Comparison of ENCODE assay signal across 7 cellular contexts in genomic region chr19:38389101-38389925, GRCh38. TPM values are rescaled to one million over a fixed set of nuclear protein-coding genes. Genes with fewer than 3 reads are reported as not detected.
A peak's percentile ranks its signal among the peaks of the same experiment; 100 is the strongest.
DNase-seq lines count a peak whose midpoint lies in the region; FAIRE-seq and TF ChIP-seq lines count a peak whose summit lies in the region.

No MANE protein-coding gene starts in this region.

- peak overlapping the region; percentile 89 for H3K4me2 ChIP-seq in mesendoderm (ENCODE audit: low read length)

- H3K79me2 ChIP-seq in mesendoderm (ENCODE audit: control insufficient read depth, insufficient read depth, low read length), result no peaks in the 10 kb centered on the region

- H3K79me1 ChIP-seq in mesendoderm (ENCODE audit: low read length), result no peaks in the 10 kb centered on the region

- H4K8ac ChIP-seq in mesendoderm (ENCODE audit: low read depth, low read length), result no peak overlapping the region

- H3K4me3 ChIP-seq in mesendoderm (ENCODE audit: low read length), result peak overlapping the region; percentile 53

- peak overlapping the region; percentile 90 for H3K27ac Mint-ChIP-seq in chondrocyte (ENCODE audit: unreplicated experiment)

- no peak for TF ChIP-seq POLR2A in GM12892 (IDR thresholded peaks at IDR 0.05; ENCODE audit: low read depth, low read length)

- H3K36me3 Mint-ChIP-seq in chondrocyte (ENCODE audit: low read depth), result peaks cover 4% of the 10 kb centered on the region

- no peaks in the 10 kb centered on the region for H3K27me3 ChIP-seq in mesendoderm (ENCODE audit: insufficient read depth, low read length, poor library complexity)

- H2BK120ac ChIP-seq in mesendoderm (ENCODE audit: low read depth, low read length), result no peak overlapping the region

- H3K4me1 Mint-ChIP-seq in chondrocyte (ENCODE audit: low read depth), result peaks cover 20% of the 10 kb centered on the region

- H2BK15ac ChIP-seq in mesendoderm (replicated peaks; ENCODE audit: low read depth), result no peak overlapping the region

- H3K36me3 ChIP-seq in mesendoderm (ENCODE audit: control insufficient read depth, insufficient read depth, low read length), result no peaks in the 10 kb centered on the region

- no peak overlapping the region for H4K5ac ChIP-seq in mesendoderm (ENCODE audit: low read length)

- H3K23ac ChIP-seq in mesendoderm (ENCODE audit: low read length), result no peak overlapping the region

- DNase-seq in G401 (ENCODE audit: low spot score), result peak; percentile 34
- DNase-seq in NCI-H345 (lab: John Stamatoyannopoulos, UW), result peak; percentile 72
- DNase-seq in chondrocyte (ENCODE audit: low spot score), result no peak
- DNase-seq in mesendoderm, result peak; percentile 67
- no peak for DNase-seq in LoVo (ENCODE audit: low spot score)
- no peak for DNase-seq in GM12892 (ENCODE audit: insufficient read length)
- DNase-seq in inferior parietal cortex (ENCODE audit: extremely low spot score), result no peak

- WGBS in mesendoderm (ENCODE audit: extremely low coverage, insufficient coverage, low lambda C conversion rate), result no CpG with 5 or more reads among the region's 28 CpGs

- H3K4ac ChIP-seq in mesendoderm (ENCODE audit: low read depth, low read length), result no peak overlapping the region

- peak overlapping the region; percentile 84 for H3K56ac ChIP-seq in mesendoderm (ENCODE audit: low read length)

- H3K9me3 Mint-ChIP-seq in chondrocyte (ENCODE audit: low read depth), result no peaks in the 10 kb centered on the region

- peak overlapping the region; percentile 52 for H3K9ac ChIP-seq in mesendoderm (ENCODE audit: low read length)

- H2AK5ac ChIP-seq in mesendoderm (ENCODE audit: low read length), result no peak overlapping the region

- in situ Hi-C loops in G401 (cut with HindIII; ENCODE audit: low sequenced_read_pairs), result no loop called here

- H3K27me3 Mint-ChIP-seq in chondrocyte (ENCODE audit: low read depth), result no peaks in the 10 kb centered on the region

- peak overlapping the region; percentile 71 for H3K4me3 Mint-ChIP-seq in chondrocyte (ENCODE audit: unreplicated experiment)

- H3K4me1 ChIP-seq in mesendoderm (ENCODE audit: control insufficient read depth, low read depth, low read length), result peaks cover 6% of the 10 kb centered on the region

- FAIRE-seq in GM12892 (lab: Jason Lieb, UNC), result no peak

- TF ChIP-seq CTCF in chondrocyte (IDR thresholded peaks at IDR 0.05), result no peak

- no peak overlapping the region for H2BK5ac ChIP-seq in mesendoderm (ENCODE audit: low read length)

- H3K27ac ChIP-seq in mesendoderm (ENCODE audit: low read depth, low read length), result no peak overlapping the region

- peak overlapping the region; percentile 69 for H3K18ac ChIP-seq in mesendoderm (ENCODE audit: low read length)

RNA-seq across cellular contexts. Expression of gene SPRED3, which starts 0.8 kb away (rescaled TPM):
- 2.0 and 6.8 TPM in 2 replicates for total RNA-seq in G401 (2014; rRNA removed; shearing (Covaris generic))
- total RNA-seq in chondrocyte, result 3.2 to 4.6 TPM (median 4.6 TPM) in 3 replicates
- polyA plus RNA-seq in mesendoderm (2013, experiment 1 of 2), result 2.1 TPM
- 2.1 TPM for polyA plus RNA-seq in mesendoderm (2013, experiment 2 of 2)
- polyA plus RNA-seq in GM12892 (2012; ENCODE audit: missing spikeins), result 0.42 TPM

RNA-seq across cellular contexts. Expression of gene GGN, which starts 1.5 kb away (rescaled TPM):
- total RNA-seq in G401 (2014; rRNA removed; shearing (Covaris generic)), result 0.78 TPM in 1 of 2 replicates, not detected in the other
- total RNA-seq in chondrocyte, result 0.80 to 1.8 TPM (median 1.5 TPM) in 3 replicates
- 0.56 TPM for polyA plus RNA-seq in mesendoderm (2013, experiment 1 of 2)
- polyA plus RNA-seq in mesendoderm (2013, experiment 2 of 2), result 0.35 TPM
- polyA plus RNA-seq in GM12892 (2012; ENCODE audit: missing spikeins), result not detected

RNA-seq across cellular contexts. Expression of gene FAM98C, which starts 13.6 kb away (rescaled TPM):
- total RNA-seq in G401 (2014; rRNA removed; shearing (Covaris generic)), result 15.9 and 23.5 TPM in 2 replicates
- total RNA-seq in chondrocyte, result 15.5 to 16.5 TPM (median 16.0 TPM) in 3 replicates
- polyA plus RNA-seq in mesendoderm (2013, experiment 1 of 2), result 2.2 TPM
- polyA plus RNA-seq in mesendoderm (2013, experiment 2 of 2), result 2.6 TPM
- polyA plus RNA-seq in GM12892 (2012; ENCODE audit: missing spikeins), result 13.8 TPM

RNA-seq across cellular contexts. Expression of gene PSMD8, which starts 14.9 kb away (rescaled TPM):
- 518 and 528 TPM in 2 replicates for total RNA-seq in G401 (2014; rRNA removed; shearing (Covaris generic))
- total RNA-seq in chondrocyte, result 181 to 197 TPM (median 197 TPM) in 3 replicates
- polyA plus RNA-seq in mesendoderm (2013, experiment 1 of 2), result 175 TPM
- 175 TPM for polyA plus RNA-seq in mesendoderm (2013, experiment 2 of 2)
- 151 TPM for polyA plus RNA-seq in GM12892 (2012; ENCODE audit: missing spikeins)

RNA-seq across cellular contexts. Expression of gene RASGRP4, which starts 36.7 kb away (rescaled TPM):
- total RNA-seq in G401 (2014; rRNA removed; shearing (Covaris generic)), result not detected in 2 replicates
- not detected in 3 replicates for total RNA-seq in chondrocyte
- polyA plus RNA-seq in mesendoderm (2013, experiment 1 of 2), result 1.0 TPM
- polyA plus RNA-seq in mesendoderm (2013, experiment 2 of 2), result 0.98 TPM
- 1.5 TPM for polyA plus RNA-seq in GM12892 (2012; ENCODE audit: missing spikeins)

Comparison
In these comparisons a context has a peak if more than half of its experiments do, and no peak if none do; other contexts are left out.
1. DNase-seq: peak in G401 (single experiment), NCI-H345 (single experiment) and mesendoderm (single experiment); none in chondrocyte (single experiment), LoVo (single experiment), GM12892 (single experiment) and inferior parietal cortex (single experiment).